Comparison of ENCODE assay signal across 9 cellular contexts in genomic region chr6:2563635-2564034, GRCh38.
DNase-seq lines count a peak whose midpoint lies in the region; ATAC-seq and TF ChIP-seq lines count a peak whose summit lies in the region.
"Had no signal": no experiment of that assay in that cellular context is flagged by ENCODE, and none has a peak within 500 bp of the region (broad histone marks: within the 10 kb centered on the region; RNA-seq: fewer than 3 reads in every experiment).

No MANE protein-coding gene starts in this region.

- no peaks in the 10 kb centered on the region for H3K9me3 Mint-ChIP-seq in activated CD8-positive, alpha-beta T cell treated with anti-CD3 and anti-CD28 coated beads, Interleukin-2, amount 10 ng/mL, durations not matched to agents 7 days and 5 days (ENCODE audit: insufficient read depth)

- no peak for TF ChIP-seq CTCF in upper lobe of right lung (IDR thresholded peaks at IDR 0.05)

- no peaks in the 10 kb centered on the region for H3K9me3 ChIP-seq in upper lobe of right lung

- H3K4me1 ChIP-seq in upper lobe of right lung, result no peaks in the 10 kb centered on the region

- peaks cover 8% of the 10 kb centered on the region for H3K4me1 Mint-ChIP-seq in activated CD8-positive, alpha-beta T cell treated with anti-CD3 and anti-CD28 coated beads, Interleukin-2, amount 10 ng/mL, durations not matched to agents 7 days and 5 days (ENCODE audit: low read depth)

- intact Hi-C loops in upper lobe of right lung (cut with DNase I), result no loop called here

- CTCF ChIA-PET in activated CD8-positive, alpha-beta T cell treated with anti-CD3 and anti-CD28 coated beads, Interleukin-2, amount 10 ng/mL, durations not matched to agents 7 days and 5 days (lab: Charles Lee), result interaction anchor here (0.8 kb wide), 1 partner anchor 39 kb away, joined by 3 read pairs; no protein-coding TSS in a partner anchor

- DNase-seq in stimulated activated CD4-positive, alpha-beta T cell treated with anti-CD3 and anti-CD28 coated beads, Interleukin-4, amount 100 ng/mL, for 24 hours, result peak; percentile 22
- no peak for DNase-seq in stimulated activated CD4-positive, alpha-beta T cell treated with anti-CD3 and anti-CD28 coated beads, Interleukin-2, amount 100 ng/mL, for 48 hours
- no peak for DNase-seq in activated CD8-positive, alpha-beta T cell treated with anti-CD3 and anti-CD28 coated beads, Interleukin-2, amount 10 ng/mL, durations not matched to agents 7 days and 5 days
- DNase-seq in upper lobe of right lung (no peak), NCI-H748 (lab: John Stamatoyannopoulos, UW; ENCODE audit: unreplicated experiment) (no peak), HPDE6-E6E7 (ENCODE audit: extremely low spot score) (no peak), NCI-H345 (lab: John Stamatoyannopoulos, UW) (no peak)

- H3K4me3 Mint-ChIP-seq in activated CD8-positive, alpha-beta T cell treated with anti-CD3 and anti-CD28 coated beads, Interleukin-2, amount 10 ng/mL, durations not matched to agents 7 days and 5 days, result no peak overlapping the region

- peak; percentile 85 for ATAC-seq in HG03039 (IDR thresholded peaks at IDR 0.05; ENCODE audit: unreplicated experiment)
- peak; percentile 53 for ATAC-seq in activated CD8-positive, alpha-beta T cell treated with anti-CD3 and anti-CD28 coated beads, Interleukin-2, amount 10 ng/mL, durations not matched to agents 7 days and 5 days
- peak; percentile 88 for ATAC-seq in upper lobe of right lung
- ATAC-seq: naive thymus-derived CD4-positive, alpha-beta T cell had no signal

- POLR2A ChIA-PET in activated CD8-positive, alpha-beta T cell treated with anti-CD3 and anti-CD28 coated beads, Interleukin-2, amount 10 ng/mL, durations not matched to agents 7 days and 5 days (lab: Charles Lee), result no interaction called here

- H3K36me3 ChIP-seq in upper lobe of right lung, result no peaks in the 10 kb centered on the region

- no peak overlapping the region for H3K27ac Mint-ChIP-seq in activated CD8-positive, alpha-beta T cell treated with anti-CD3 and anti-CD28 coated beads, Interleukin-2, amount 10 ng/mL, durations not matched to agents 7 days and 5 days
- H3K27ac Mint-ChIP-seq: naive thymus-derived CD4-positive, alpha-beta T cell had no signal

- H3K27me3 ChIP-seq in upper lobe of right lung, result no peaks in the 10 kb centered on the region

- H3K36me3 Mint-ChIP-seq in activated CD8-positive, alpha-beta T cell treated with anti-CD3 and anti-CD28 coated beads, Interleukin-2, amount 10 ng/mL, durations not matched to agents 7 days and 5 days (ENCODE audit: low read depth), result no peaks in the 10 kb centered on the region
- H3K36me3 Mint-ChIP-seq: naive thymus-derived CD4-positive, alpha-beta T cell had no signal

- peaks cover 44% of the 10 kb centered on the region for H3K27me3 Mint-ChIP-seq in activated CD8-positive, alpha-beta T cell treated with anti-CD3 and anti-CD28 coated beads, Interleukin-2, amount 10 ng/mL, durations not matched to agents 7 days and 5 days (ENCODE audit: low read depth)

- no peak overlapping the region for H3K4me3 ChIP-seq in upper lobe of right lung

- H3K27ac ChIP-seq in upper lobe of right lung, result no peak overlapping the region
